In genomic region chr3:14097616-14098391, GRCh38 we compare ENCODE assay signal across 26 cellular contexts.
"Had no signal": no experiment of that assay in that cellular context is flagged by ENCODE, and none has a peak within 500 bp of the region (broad histone marks: within the 10 kb centered on the region; RNA-seq: fewer than 3 reads in every experiment).

No MANE protein-coding gene starts in this region.

- H3K4me3 ChIP-seq: stomach, suprapubic skin, testis, thoracic aorta, thyroid gland, tibial artery, tibial nerve, transverse colon, upper lobe of left lung, upper lobe of right lung, uterus, vagina had no signal

- H3K36me3 ChIP-seq: stomach, suprapubic skin, thoracic aorta, thyroid gland, tibial artery, tibial nerve, transverse colon, upper lobe of left lung, upper lobe of right lung, uterus, vagina had no signal

- ATAC-seq: stimulated activated effector memory CD8-positive, alpha-beta T cell treated with anti-CD3 and anti-CD28 coated beads, Interleukin-12 subunit alpha, Interleukin-12 subunit beta, amount 100 ng/mL, for 72 hours; stimulated activated memory B cell treated with anti-CD40 and anti-IgM and Interleukin-4, amounts not matched to agents 10 μg/mL and 1 μg/mL and 100 μg/mL, for 72 hours; stimulated activated naive B cell treated with anti-CD40 and anti-IgM and Interleukin-4, amounts not matched to agents 10 μg/mL and 1 μg/mL and 100 μg/mL, for 72 hours; stimulated activated naive CD8-positive, alpha-beta T cell treated with anti-CD3 and anti-CD28 coated beads, Interleukin-15, amount 100 ng/mL, for 72 hours; stimulated activated naive CD8-positive, alpha-beta T cell treated with anti-CD3 and anti-CD28 coated beads, Interleukin-15, Interleukin-2, amounts not matched to agents 100 U/mL and 50 U/mL, for 24 hours; upper lobe of right lung had no signal

- H3K4me1 ChIP-seq: stomach, suprapubic skin, testis, thyroid gland, tibial artery, tibial nerve, transverse colon, upper lobe of left lung, upper lobe of right lung, uterus, vagina had no signal

- DNase-seq: stimulated activated CD4-positive, alpha-beta T cell treated with anti-CD3 and anti-CD28 coated beads, Interleukin-2, amount 100 ng/mL, for 48 hours; stimulated activated CD4-positive, alpha-beta T cell treated with anti-CD3 and anti-CD28 coated beads, Interleukin-4, amount 100 ng/mL, for 1 hour; stimulated activated CD4-positive, alpha-beta T cell treated with anti-CD3 and anti-CD28 coated beads, Interleukin-4, amount 100 ng/mL, for 24 hours; stimulated activated CD4-positive, alpha-beta T cell treated with anti-CD3 and anti-CD28 coated beads, Interleukin-4, amount 100 ng/mL, for 4 hours; stimulated activated CD8-positive, alpha-beta memory T cell treated with anti-CD3 and anti-CD28 coated beads, Interleukin-4, amount 100 ng/mL, for 48 hours; stimulated activated naive B cell treated with anti-CD40 and anti-IgM and Interleukin-4, amounts not matched to agents 10 μg/mL and 1 μg/mL and 100 μg/mL, for 72 hours; stimulated activated naive CD4-positive, alpha-beta T cell; stimulated activated naive CD4-positive, alpha-beta T cell treated with Interleukin-2 at 50 U/mL for 16 hours; stimulated activated naive CD8-positive, alpha-beta T cell treated with anti-CD3 and anti-CD28 coated beads, Interleukin-15, amount 100 ng/mL, for 72 hours; stimulated activated naive CD8-positive, alpha-beta T cell treated with anti-CD3 and anti-CD28 coated beads, Interleukin-15, Interleukin-2, amounts not matched to agents 100 U/mL and 50 U/mL, for 24 hours; stomach; substantia nigra; testis; thyroid gland; tibial artery; transverse colon; trophoblast cell; upper lobe of left lung; upper lobe of right lung; uterus had no signal

- H3K9me3 ChIP-seq: suprapubic skin, testis, thoracic aorta, thyroid gland, upper lobe of right lung, uterus, vagina had no signal

- H3K27ac ChIP-seq: stomach, suprapubic skin, testis, thoracic aorta, thyroid gland, tibial artery, tibial nerve, transverse colon, upper lobe of left lung, upper lobe of right lung, uterus, vagina had no signal
